ENCODE assay signal across 9 cellular contexts in genomic region chr3:38163117-38163870, GRCh38. TPM values are rescaled to one million over a fixed set of nuclear protein-coding genes. Genes with fewer than 3 reads are reported as not detected.
DNase-seq lines count a peak whose midpoint lies in the region; ATAC-seq and TF ChIP-seq lines count a peak whose summit lies in the region.
"Had no signal": no experiment of that assay in that cellular context is flagged by ENCODE, and none has a peak within 500 bp of the region (broad histone marks: within the 10 kb centered on the region; RNA-seq: fewer than 3 reads in every experiment).

No MANE protein-coding gene starts in this region.

- H3K36me3 ChIP-seq in OCI-LY7 (ENCODE audit: insufficient read depth, low read length) = no peaks in the 10 kb centered on the region; the same call in 1 of the 2 replicates
- no peaks in the 10 kb centered on the region for H3K36me3 ChIP-seq in endodermal cell (ENCODE audit: control insufficient read depth, insufficient read depth, low read length)
- H3K36me3 ChIP-seq in subcutaneous abdominal adipose tissue (ENCODE audit: control insufficient read depth in 5 of 5, insufficient read depth in 5 of 5, low read length in 5 of 5) = no peaks in the 10 kb centered on the region
- peaks cover 0 to 3% of the 10 kb centered on the region in 2 donors for H3K36me3 ChIP-seq in neuronal stem cell (replicated peaks in 1 of 2; ENCODE audit: control insufficient read depth in 2 of 2, insufficient read depth in 2 of 2, low read length in 2 of 2)

- no peak overlapping the region for H3K14ac ChIP-seq in neuronal stem cell (ENCODE audit: low read length)

- H3K79me1 ChIP-seq in neuronal stem cell (ENCODE audit: low read depth, low read length) = peaks cover 6% of the 10 kb centered on the region

- WGBS in endodermal cell (ENCODE audit: insufficient coverage in 1 of 2, insufficient read length in 1 of 2), 2 experiments = 85 to 88% methylated on average over 9 to 11 of the region's 12 CpGs
- WGBS in neuronal stem cell (ENCODE audit: extremely low coverage in 2 of 2, insufficient read length in 2 of 2, insufficient replicate concordance in 1 of 2), 2 donors = no CpG with 5 or more reads among the region's 12 CpGs

- no peak overlapping the region for H3K18ac ChIP-seq in neuronal stem cell (ENCODE audit: low read length)

- H3K9ac ChIP-seq in endodermal cell (ENCODE audit: extremely low read depth, low read length, poor library complexity, severe bottlenecking) (no peak overlapping the region), subcutaneous abdominal adipose tissue (ENCODE audit: low read length in 5 of 5) (no peak overlapping the region), neuronal stem cell (ENCODE audit: low read depth, low read length, poor library complexity) (no peak overlapping the region)
- H3K9ac ChIP-seq: KMS-11 had no signal

- peak; percentile 39 for DNase-seq in activated naive CD4-positive, alpha-beta T cell treated with anti-CD3 and anti-CD28 coated beads, Interleukin-2, amount 10 ng/mL, durations not matched to agents 7 days and 5 days
- DNase-seq in activated naive CD4-positive, alpha-beta T cell treated with anti-CD3 and anti-CD28 coated beads, Interleukin-2, amount 50 U/mL, for 72 hours (ENCODE audit: low spot score in 2 of 2) = no peak
- DNase-seq in OCI-LY7 (ENCODE audit: low spot score) (peak; percentile 46), endodermal cell (peak; percentile 54), T1000 (lab: John Stamatoyannopoulos, UW) (no peak), neuronal stem cell (ENCODE audit: low spot score) (no peak), C1 segment of cervical spinal cord (lab: John Stamatoyannopoulos, UW) (no peak)

- intact Hi-C loops in OCI-LY7 (cut with micrococcal nuclease; ENCODE audit: unreplicated experiment) = no loop called here

- no peak overlapping the region for H3K23ac ChIP-seq in neuronal stem cell (ENCODE audit: low read depth, low read length, poor library complexity)

- H3K27me3 ChIP-seq in endodermal cell (ENCODE audit: control insufficient read depth, insufficient read depth, low read length, poor library complexity, severe bottlenecking) (no peaks in the 10 kb centered on the region), subcutaneous abdominal adipose tissue (ENCODE audit: control insufficient read depth in 5 of 5, insufficient read depth in 4 of 5, low read length in 5 of 5) (no peaks in the 10 kb centered on the region), neuronal stem cell (ENCODE audit: control insufficient read depth in 3 of 3, insufficient read depth in 3 of 3, low read depth in 1 of 3, low read length in 3 of 3) (no peaks in the 10 kb centered on the region)

- ATAC-seq in activated naive CD4-positive, alpha-beta T cell treated with anti-CD3 and anti-CD28 coated beads, Interleukin-2, amount 50 U/mL, for 72 hours = no peak

- no peaks in the 10 kb centered on the region for H3K9me2 ChIP-seq in OCI-LY7 (ENCODE audit: insufficient read depth, low read length)

- H2BK120ac ChIP-seq in neuronal stem cell (ENCODE audit: low read depth, low read length) = no peak overlapping the region

- H3K4me3 ChIP-seq in OCI-LY7 (ENCODE audit: low read depth, low read length, poor library complexity, severe bottlenecking) (no peak overlapping the region), endodermal cell (ENCODE audit: low read length) (no peak overlapping the region), subcutaneous abdominal adipose tissue (ENCODE audit: low read depth in 1 of 5, low read length in 5 of 5) (no peak overlapping the region), neuronal stem cell (ENCODE audit: low read length in 2 of 2) (no peak overlapping the region)

- H3K4me1 ChIP-seq in OCI-LY7 (ENCODE audit: insufficient read depth, low read length, poor library complexity, severe bottlenecking) (peaks cover 27% of the 10 kb centered on the region), endodermal cell (ENCODE audit: control insufficient read depth, insufficient read depth, low read length) (no peaks in the 10 kb centered on the region), subcutaneous abdominal adipose tissue (ENCODE audit: control insufficient read depth in 5 of 5, insufficient read depth in 5 of 5, low read length in 5 of 5) (peaks cover 2 to 27% (median 17%) of the 10 kb centered on the region in 5 donors), neuronal stem cell (ENCODE audit: control insufficient read depth in 2 of 2, insufficient read depth in 1 of 2, low read depth in 1 of 2, low read length in 2 of 2) (peaks cover 2 to 4% of the 10 kb centered on the region in 2 donors)

- H2BK15ac ChIP-seq in neuronal stem cell (ENCODE audit: low read length) = no peak overlapping the region

- H2BK12ac ChIP-seq in neuronal stem cell (ENCODE audit: low read length) = no peak overlapping the region

- peaks cover 44% of the 10 kb centered on the region for H3K4me1 Mint-ChIP-seq in activated naive CD4-positive, alpha-beta T cell treated with anti-CD3 and anti-CD28 coated beads, Interleukin-2, amount 10 ng/mL, durations not matched to agents 7 days and 5 days
- peaks cover 9% of the 10 kb centered on the region for H3K4me1 Mint-ChIP-seq in endodermal cell

- H2BK5ac ChIP-seq in neuronal stem cell (ENCODE audit: low read length) = no peak overlapping the region

- peak overlapping the region; percentile 32 for H3K4me3 Mint-ChIP-seq in activated naive CD4-positive, alpha-beta T cell treated with anti-CD3 and anti-CD28 coated beads, Interleukin-2, amount 10 ng/mL, durations not matched to agents 7 days and 5 days
- no peak overlapping the region for H3K4me3 Mint-ChIP-seq in endodermal cell

- H3K27me3 Mint-ChIP-seq in activated naive CD4-positive, alpha-beta T cell treated with anti-CD3 and anti-CD28 coated beads, Interleukin-2, amount 10 ng/mL, durations not matched to agents 7 days and 5 days = peaks cover 3% of the 10 kb centered on the region
- H3K27me3 Mint-ChIP-seq in endodermal cell (ENCODE audit: insufficient read depth) = no peaks in the 10 kb centered on the region

- H2AFZ ChIP-seq in OCI-LY7 (ENCODE audit: low read length) (no peak overlapping the region), neuronal stem cell (ENCODE audit: low read length) (no peak overlapping the region)

- H3K4me2 ChIP-seq in OCI-LY7 (ENCODE audit: low read length) (peak overlapping the region; percentile 86; the same call in 1 of the 2 replicates), neuronal stem cell (ENCODE audit: insufficient read depth, low read length, poor library complexity, severe bottlenecking) (no peak overlapping the region)
- H3K4me2 ChIP-seq: KMS-11 had no signal

- CTCF ChIA-PET in activated naive CD4-positive, alpha-beta T cell treated with anti-CD3 and anti-CD28 coated beads, Interleukin-2, amount 10 ng/mL, durations not matched to agents 7 days and 5 days (lab: Charles Lee) = interaction anchor here (0.7 to 2.0 kb wide), 7 partner anchors 10 to 182 kb away, joined by 3 to 15 read pairs (median 3); partner anchors contain the start of gene MYD88
- CTCF ChIA-PET in OCI-LY7 (lab: Charles Lee; ENCODE audit: unreplicated experiment) = no interaction called here

- no peak overlapping the region for H4K91ac ChIP-seq in neuronal stem cell (ENCODE audit: low read depth, low read length, poor library complexity)

- H3K9me3 Mint-ChIP-seq in activated naive CD4-positive, alpha-beta T cell treated with anti-CD3 and anti-CD28 coated beads, Interleukin-2, amount 10 ng/mL, durations not matched to agents 7 days and 5 days = no peaks in the 10 kb centered on the region
- no peaks in the 10 kb centered on the region for H3K9me3 Mint-ChIP-seq in activated naive CD4-positive, alpha-beta T cell treated with anti-CD3 and anti-CD28 coated beads, Interleukin-2, amount 50 U/mL, for 72 hours
- H3K9me3 Mint-ChIP-seq in endodermal cell = no peaks in the 10 kb centered on the region

- H2AK5ac ChIP-seq in neuronal stem cell (ENCODE audit: low read depth, low read length) = no peak overlapping the region

- peaks cover 29% of the 10 kb centered on the region for H3K79me2 ChIP-seq in OCI-LY7 (ENCODE audit: insufficient read depth, low read depth, low read length)

- H4K8ac ChIP-seq in neuronal stem cell (ENCODE audit: low read depth, low read length) = no peak overlapping the region

- H3K27ac Mint-ChIP-seq in activated naive CD4-positive, alpha-beta T cell treated with anti-CD3 and anti-CD28 coated beads, Interleukin-2, amount 10 ng/mL, durations not matched to agents 7 days and 5 days = peak overlapping the region; percentile 99
- no peak overlapping the region for H3K27ac Mint-ChIP-seq in activated naive CD4-positive, alpha-beta T cell treated with anti-CD3 and anti-CD28 coated beads, Interleukin-2, amount 50 U/mL, for 72 hours
- H3K27ac Mint-ChIP-seq in endodermal cell = no peak overlapping the region

- no TSS peak for BruUV-seq in OCI-LY7 (replicated peaks; lab: Mats Ljungman, UMichigan)

- TF ChIP-seq CTCF in OCI-LY7 (conservative IDR thresholded peaks at IDR 0.05; ENCODE audit: low read length) = 0 out of 2 replicates have a peak, but pooled peaks have one; percentile 22
- peak; percentile 56 for TF ChIP-seq CTCF in endodermal cell (conservative IDR thresholded peaks at IDR 0.05)

- H3K27ac ChIP-seq in OCI-LY7 (ENCODE audit: low read depth, low read length, poor library complexity, severe bottlenecking) (no peak overlapping the region), endodermal cell (ENCODE audit: low read depth, low read length) (no peak overlapping the region), subcutaneous abdominal adipose tissue (ENCODE audit: low read depth, low read length) (peak overlapping the region; percentile 98), neuronal stem cell (replicated peaks; ENCODE audit: low read length) (no peak overlapping the region)
- H3K27ac ChIP-seq: KMS-11 had no signal

- H4K20me1 ChIP-seq in OCI-LY7 (ENCODE audit: insufficient read depth, low read length) = peaks cover 15% of the 10 kb centered on the region; the same call in 1 of the 2 replicates

- H3K9me3 ChIP-seq in OCI-LY7 (ENCODE audit: low read length) (no peaks in the 10 kb centered on the region), endodermal cell (ENCODE audit: control insufficient read depth, low read length) (no peaks in the 10 kb centered on the region), subcutaneous abdominal adipose tissue (ENCODE audit: control insufficient read depth in 5 of 5, low read length in 5 of 5) (no peaks in the 10 kb centered on the region), neuronal stem cell (replicated peaks in 1 of 2; ENCODE audit: control insufficient read depth in 2 of 2, insufficient read depth in 1 of 2, low read depth in 1 of 2, low read length in 2 of 2) (no peaks in the 10 kb centered on the region)

- POLR2A ChIA-PET in OCI-LY7 (lab: Charles Lee) = interaction anchor here (0.6 to 5.0 kb wide), 5 partner anchors 10 to 44 kb away, joined by 3 to 42 read pairs (median 9); partner anchors contain the start of genes ACAA1 and MYD88

- H3K4ac ChIP-seq in neuronal stem cell (ENCODE audit: low read length) = no peak overlapping the region

- peaks cover 25% of the 10 kb centered on the region for H3K36me3 Mint-ChIP-seq in activated naive CD4-positive, alpha-beta T cell treated with anti-CD3 and anti-CD28 coated beads, Interleukin-2, amount 10 ng/mL, durations not matched to agents 7 days and 5 days
- peaks cover 14 to 31% of the 10 kb centered on the region in 2 donors for H3K36me3 Mint-ChIP-seq in activated naive CD4-positive, alpha-beta T cell treated with anti-CD3 and anti-CD28 coated beads, Interleukin-2, amount 50 U/mL, for 72 hours
- no peaks in the 10 kb centered on the region for H3K36me3 Mint-ChIP-seq in endodermal cell (ENCODE audit: low read depth)

RNA-seq across cellular contexts. Expression of gene OXSR1, which starts 2.0 kb away (rescaled TPM):
- 10 to 100 TPM; 46.8 to 58.3 TPM for total RNA-seq in activated naive CD4-positive, alpha-beta T cell treated with anti-CD3 and anti-CD28 coated beads, Interleukin-2, amount 50 U/mL, for 72 hours
- total RNA-seq in OCI-LY7 (2014; rRNA removed; shearing (Covaris generic)) = 21.4 and 22.4 TPM in 2 replicates
- total RNA-seq in OCI-LY7 (2022) = 42.7 and 43.7 TPM in 2 replicates
- total RNA-seq in endodermal cell = 10 to 100 TPM; 41.9 to 55.5 TPM
- polyA plus RNA-seq in endodermal cell (2013, experiment 1 of 2) = 51.1 TPM
- polyA plus RNA-seq in endodermal cell (2013, experiment 2 of 2) = 48.7 TPM
- polyA plus RNA-seq in neuronal stem cell (2013, experiment 1 of 2) = 34.0 TPM
- polyA plus RNA-seq in neuronal stem cell (2013, experiment 2 of 2) = 33.5 TPM

RNA-seq across cellular contexts. Expression of gene MYD88, which starts 24.8 kb away (rescaled TPM):
- 10 to 100 TPM; 23.5 to 41.2 TPM for total RNA-seq in activated naive CD4-positive, alpha-beta T cell treated with anti-CD3 and anti-CD28 coated beads, Interleukin-2, amount 50 U/mL, for 72 hours
- total RNA-seq in OCI-LY7 (2014; rRNA removed; shearing (Covaris generic)) = 8.8 and 16.3 TPM in 2 replicates
- 28.6 and 29.4 TPM in 2 replicates for total RNA-seq in OCI-LY7 (2022)
- 10 to 100 TPM; 16.2 to 18.8 TPM for total RNA-seq in endodermal cell
- 21.5 TPM for polyA plus RNA-seq in endodermal cell (2013, experiment 1 of 2)
- polyA plus RNA-seq in endodermal cell (2013, experiment 2 of 2) = 22.1 TPM
- polyA plus RNA-seq in neuronal stem cell (2013, experiment 1 of 2) = 20.8 TPM
- 20.5 TPM for polyA plus RNA-seq in neuronal stem cell (2013, experiment 2 of 2)

RNA-seq across cellular contexts. Expression of gene ACAA1, which starts 26.4 kb away (rescaled TPM):
- 10 to 100 TPM; 73.9 to 83.9 TPM for total RNA-seq in activated naive CD4-positive, alpha-beta T cell treated with anti-CD3 and anti-CD28 coated beads, Interleukin-2, amount 50 U/mL, for 72 hours
- 13.3 and 13.9 TPM in 2 replicates for total RNA-seq in OCI-LY7 (2014; rRNA removed; shearing (Covaris generic))
- total RNA-seq in OCI-LY7 (2022) (45.3 and 50.3 TPM in 2 replicates), endodermal cell (10 to 100 TPM; 40.1 to 43.7 TPM)
- 26.1 TPM for polyA plus RNA-seq in endodermal cell (2013, experiment 1 of 2)
- polyA plus RNA-seq in endodermal cell (2013, experiment 2 of 2) = 20.7 TPM
- polyA plus RNA-seq in neuronal stem cell (2013, experiment 1 of 2) = 11.6 TPM
- polyA plus RNA-seq in neuronal stem cell (2013, experiment 2 of 2) = 11.5 TPM

Comparison
In these comparisons a context has a peak if more than half of its experiments do, and no peak if none do; other contexts are left out.
1. DNase-seq: peak in activated naive CD4-positive, alpha-beta T cell treated with anti-CD3 and anti-CD28 coated beads, Interleukin-2, amount 10 ng/mL, durations not matched to agents 7 days and 5 days (single experiment), OCI-LY7 (single experiment) and endodermal cell (single experiment); none in activated naive CD4-positive, alpha-beta T cell treated with anti-CD3 and anti-CD28 coated beads, Interleukin-2, amount 50 U/mL, for 72 hours (0 of 2), T1000 (single experiment), neuronal stem cell (single experiment) and C1 segment of cervical spinal cord (0 of 14).